1 cellular context compared by ENCODE assay signal in the genomic region with DNA sequence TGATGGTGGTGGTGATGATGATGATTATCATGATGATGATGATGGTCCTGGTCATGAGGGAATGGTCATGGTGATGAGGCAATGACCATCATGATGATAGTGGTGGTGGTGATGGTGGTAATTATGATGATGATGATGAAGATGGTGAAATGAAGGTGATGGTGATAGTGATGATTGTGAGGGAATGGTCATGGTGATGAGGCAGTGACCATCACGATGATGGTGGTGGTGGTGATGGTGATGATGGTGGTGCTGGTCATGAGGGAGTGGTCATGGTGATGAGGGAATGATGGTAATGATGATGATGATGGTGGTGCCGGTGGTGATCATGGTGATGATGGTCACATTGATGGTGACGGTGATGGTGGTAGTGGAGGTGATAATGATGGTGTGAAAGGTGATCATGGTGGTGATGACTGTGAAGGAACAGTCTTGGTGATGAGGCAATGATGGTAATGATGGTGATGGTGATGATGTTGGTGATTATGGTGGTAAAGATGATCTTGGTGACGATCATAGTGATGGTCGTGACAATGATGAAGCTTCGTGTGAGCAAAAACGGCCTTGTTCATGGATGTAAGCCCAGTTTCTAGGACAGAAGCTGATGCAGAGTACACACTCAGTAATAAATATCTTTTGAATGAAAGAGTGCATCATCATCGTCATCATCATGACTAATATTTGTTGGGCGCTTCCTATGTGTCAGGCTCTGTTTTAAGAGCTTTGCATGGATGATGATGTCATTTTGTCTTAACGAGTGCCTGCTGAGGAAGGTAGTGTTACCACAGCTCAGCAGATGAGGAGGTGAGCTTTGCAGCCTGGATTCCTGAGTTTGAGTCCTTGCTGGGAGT.
TF ChIP-seq lines count a peak whose summit lies in the region.

No MANE protein-coding gene starts in this region.

TF ChIP-seq in K562, 482 proteins besides CTCF, POLR2A, EP300 and RAD21 (continued from another document and continues in another):
- TF ChIP-seq, protein P1, sequence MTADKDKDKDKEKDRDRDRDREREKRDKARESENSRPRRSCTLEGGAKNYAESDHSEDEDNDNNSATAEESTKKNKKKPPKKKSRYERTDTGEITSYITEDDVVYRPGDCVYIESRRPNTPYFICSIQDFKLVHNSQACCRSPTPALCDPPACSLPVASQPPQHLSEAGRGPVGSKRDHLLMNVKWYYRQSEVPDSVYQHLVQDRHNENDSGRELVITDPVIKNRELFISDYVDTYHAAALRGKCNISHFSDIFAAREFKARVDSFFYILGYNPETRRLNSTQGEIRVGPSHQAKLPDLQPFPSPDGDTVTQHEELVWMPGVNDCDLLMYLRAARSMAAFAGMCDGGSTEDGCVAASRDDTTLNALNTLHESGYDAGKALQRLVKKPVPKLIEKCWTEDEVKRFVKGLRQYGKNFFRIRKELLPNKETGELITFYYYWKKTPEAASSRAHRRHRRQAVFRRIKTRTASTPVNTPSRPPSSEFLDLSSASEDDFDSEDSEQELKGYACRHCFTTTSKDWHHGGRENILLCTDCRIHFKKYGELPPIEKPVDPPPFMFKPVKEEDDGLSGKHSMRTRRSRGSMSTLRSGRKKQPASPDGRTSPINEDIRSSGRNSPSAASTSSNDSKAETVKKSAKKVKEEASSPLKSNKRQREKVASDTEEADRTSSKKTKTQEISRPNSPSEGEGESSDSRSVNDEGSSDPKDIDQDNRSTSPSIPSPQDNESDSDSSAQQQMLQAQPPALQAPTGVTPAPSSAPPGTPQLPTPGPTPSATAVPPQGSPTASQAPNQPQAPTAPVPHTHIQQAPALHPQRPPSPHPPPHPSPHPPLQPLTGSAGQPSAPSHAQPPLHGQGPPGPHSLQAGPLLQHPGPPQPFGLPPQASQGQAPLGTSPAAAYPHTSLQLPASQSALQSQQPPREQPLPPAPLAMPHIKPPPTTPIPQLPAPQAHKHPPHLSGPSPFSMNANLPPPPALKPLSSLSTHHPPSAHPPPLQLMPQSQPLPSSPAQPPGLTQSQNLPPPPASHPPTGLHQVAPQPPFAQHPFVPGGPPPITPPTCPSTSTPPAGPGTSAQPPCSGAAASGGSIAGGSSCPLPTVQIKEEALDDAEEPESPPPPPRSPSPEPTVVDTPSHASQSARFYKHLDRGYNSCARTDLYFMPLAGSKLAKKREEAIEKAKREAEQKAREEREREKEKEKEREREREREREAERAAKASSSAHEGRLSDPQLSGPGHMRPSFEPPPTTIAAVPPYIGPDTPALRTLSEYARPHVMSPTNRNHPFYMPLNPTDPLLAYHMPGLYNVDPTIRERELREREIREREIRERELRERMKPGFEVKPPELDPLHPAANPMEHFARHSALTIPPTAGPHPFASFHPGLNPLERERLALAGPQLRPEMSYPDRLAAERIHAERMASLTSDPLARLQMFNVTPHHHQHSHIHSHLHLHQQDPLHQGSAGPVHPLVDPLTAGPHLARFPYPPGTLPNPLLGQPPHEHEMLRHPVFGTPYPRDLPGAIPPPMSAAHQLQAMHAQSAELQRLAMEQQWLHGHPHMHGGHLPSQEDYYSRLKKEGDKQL (CRISPR knock-in tag; IDR thresholded peaks at IDR 0.05; ENCODE audit: borderline replicate concordance) = no peak
- TF ChIP-seq, protein P2, sequence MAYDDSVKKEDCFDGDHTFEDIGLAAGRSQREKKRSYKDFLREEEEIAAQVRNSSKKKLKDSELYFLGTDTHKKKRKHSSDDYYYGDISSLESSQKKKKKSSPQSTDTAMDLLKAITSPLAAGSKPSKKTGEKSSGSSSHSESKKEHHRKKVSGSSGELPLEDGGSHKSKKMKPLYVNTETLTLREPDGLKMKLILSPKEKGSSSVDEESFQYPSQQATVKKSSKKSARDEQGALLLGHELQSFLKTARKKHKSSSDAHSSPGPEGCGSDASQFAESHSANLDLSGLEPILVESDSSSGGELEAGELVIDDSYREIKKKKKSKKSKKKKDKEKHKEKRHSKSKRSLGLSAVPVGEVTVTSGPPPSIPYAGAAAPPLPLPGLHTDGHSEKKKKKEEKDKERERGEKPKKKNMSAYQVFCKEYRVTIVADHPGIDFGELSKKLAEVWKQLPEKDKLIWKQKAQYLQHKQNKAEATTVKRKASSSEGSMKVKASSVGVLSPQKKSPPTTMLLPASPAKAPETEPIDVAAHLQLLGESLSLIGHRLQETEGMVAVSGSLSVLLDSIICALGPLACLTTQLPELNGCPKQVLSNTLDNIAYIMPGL (CRISPR knock-in tag; IDR thresholded peaks at IDR 0.05) = no peak
- TF ChIP-seq MAFG (tag; conservative IDR thresholded peaks at IDR 0.05) (peak; percentile 52; the same call in 1 of the 2 replicates), MCM2 (IDR thresholded peaks at IDR 0.05; ENCODE audit: low read depth) (no peak), ZNF175 (CRISPR knock-in tag; IDR thresholded peaks at IDR 0.05; ENCODE audit: low read depth) (0 out of 2 replicates have a peak, but pooled peaks have one; percentile 12), BRF1 (IDR thresholded peaks at IDR 0.05; ENCODE audit: borderline replicate concordance, extremely low read depth, insufficient read length) (no peak), CBX1 (IDR thresholded peaks at IDR 0.05; ENCODE audit: low read depth) (no peak), KLF6 (CRISPR knock-in tag; IDR thresholded peaks at IDR 0.05; ENCODE audit: borderline replicate concordance) (no peak), ZNF165 (CRISPR knock-in tag; IDR thresholded peaks at IDR 0.05; ENCODE audit: borderline replicate concordance) (no peak), GABPA (tag; conservative IDR thresholded peaks at IDR 0.05; ENCODE audit: low read depth) (no peak), KDM2B (CRISPR knock-in tag; IDR thresholded peaks at IDR 0.05) (no peak), HNRNPL (IDR thresholded peaks at IDR 0.05; ENCODE audit: low read depth, low read length) (no peak), ZNF133 (CRISPR knock-in tag; IDR thresholded peaks at IDR 0.05) (no peak), ARID1B (IDR thresholded peaks at IDR 0.05) (0 out of 2 replicates have a peak, but pooled peaks have one; percentile 20), ZC3H4 (CRISPR knock-in tag; IDR thresholded peaks at IDR 0.05; ENCODE audit: borderline replicate concordance) (0 out of 2 replicates have a peak, but pooled peaks have one; percentile 53), YY1 (IDR thresholded peaks at IDR 0.05; ENCODE audit: borderline replicate concordance in 1 of 3, control insufficient read depth in 1 of 3, extremely low read depth in 1 of 3, insufficient read depth in 3 of 3, insufficient read length in 1 of 3, insufficient replicate concordance in 2 of 3, low read depth in 1 of 3, low read length in 2 of 3) (no peak), GTF2E2 (tag; IDR thresholded peaks at IDR 0.05) (no peak), POLR2AphosphoS5 (IDR thresholded peaks at IDR 0.05; ENCODE audit: control insufficient read depth, insufficient read depth, low read depth, low read length) (no peak), SMARCA5 (IDR thresholded peaks at IDR 0.05) (0 out of 2 replicates have a peak, but pooled peaks have one; percentile 62), TCF7 (IDR thresholded peaks at IDR 0.05; ENCODE audit: borderline replicate concordance) (no peak), ZFP1 (CRISPR knock-in tag; IDR thresholded peaks at IDR 0.05) (no peak), RBM15 (IDR thresholded peaks at IDR 0.05; ENCODE audit: insufficient read depth, low read length) (no peak), TFAM (CRISPR knock-in tag; conservative IDR thresholded peaks at IDR 0.05) (no peak), ELF4 (CRISPR knock-in tag; IDR thresholded peaks at IDR 0.05) (peak; percentile 42; the same call in 1 of the 2 replicates), ZFPM2 (CRISPR knock-in tag; IDR thresholded peaks at IDR 0.05) (no peak), SIX5 (IDR thresholded peaks at IDR 0.05; ENCODE audit: borderline replicate concordance in 1 of 2, insufficient read depth in 1 of 2, low read depth in 1 of 2, low read length in 2 of 2) (no peak), ZC3H8 (IDR thresholded peaks at IDR 0.05) (no peak), TBP (optimal IDR thresholded peaks at IDR 0.05; ENCODE audit: low read depth, low read length) (no peak), CBX2 (IDR thresholded peaks at IDR 0.05; ENCODE audit: insufficient read depth, low read length, poor library complexity, severe bottlenecking) (no peak), MAZ (CRISPR knock-in tag; conservative IDR thresholded peaks at IDR 0.05 in 1 of 2, IDR thresholded peaks at IDR 0.05 in 1 of 2) (no peak), ZNF584 (CRISPR knock-in tag; IDR thresholded peaks at IDR 0.05; ENCODE audit: low read depth) (no peak), PCBP1 (IDR thresholded peaks at IDR 0.05; ENCODE audit: low read depth, low read length, poor library complexity, severe bottlenecking) (no peak), SMC3 (conservative IDR thresholded peaks at IDR 0.05; ENCODE audit: insufficient read depth, low read depth, low read length) (no peak), KDM1A (IDR thresholded peaks at IDR 0.05) (peak; percentile 52 to 58; a peak in 3 of 4 replicates), TOE1 (IDR thresholded peaks at IDR 0.05; ENCODE audit: borderline replicate concordance) (no peak), TOE1 (CRISPR knock-in tag; IDR thresholded peaks at IDR 0.05; ENCODE audit: borderline replicate concordance, low read depth) (no peak), HOXB6 (CRISPR knock-in tag; IDR thresholded peaks at IDR 0.05; ENCODE audit: borderline replicate concordance) (no peak), MAFK (IDR thresholded peaks at IDR 0.05; ENCODE audit: low read length) (no peak; the same call in 1 of the 2 replicates), KLF10 (CRISPR knock-in tag; IDR thresholded peaks at IDR 0.05) (no peak), STAT5B (CRISPR knock-in tag; IDR thresholded peaks at IDR 0.05) (no peak), FOXA3 (CRISPR knock-in tag; conservative IDR thresholded peaks at IDR 0.05 in 1 of 2, IDR thresholded peaks at IDR 0.05 in 1 of 2) (no peak), HMG20B (CRISPR knock-in tag; IDR thresholded peaks at IDR 0.05) (no peak), CEBPG (CRISPR knock-in tag; IDR thresholded peaks at IDR 0.05) (0 out of 2 replicates have a peak, but pooled peaks have one; percentile 2), CEBPG (tag; conservative IDR thresholded peaks at IDR 0.05 in 1 of 2, IDR thresholded peaks at IDR 0.05 in 1 of 2) (peak in 1 of 2 experiments; percentile 40; a peak in 2 of 4 replicates), ASH1L (IDR thresholded peaks at IDR 0.05; ENCODE audit: borderline replicate concordance, low read depth, partially characterized antibody) (no peak), GTF2F1 (IDR thresholded peaks at IDR 0.05; ENCODE audit: low read depth, low read length) (no peak)
- TF ChIP-seq, protein P3, sequence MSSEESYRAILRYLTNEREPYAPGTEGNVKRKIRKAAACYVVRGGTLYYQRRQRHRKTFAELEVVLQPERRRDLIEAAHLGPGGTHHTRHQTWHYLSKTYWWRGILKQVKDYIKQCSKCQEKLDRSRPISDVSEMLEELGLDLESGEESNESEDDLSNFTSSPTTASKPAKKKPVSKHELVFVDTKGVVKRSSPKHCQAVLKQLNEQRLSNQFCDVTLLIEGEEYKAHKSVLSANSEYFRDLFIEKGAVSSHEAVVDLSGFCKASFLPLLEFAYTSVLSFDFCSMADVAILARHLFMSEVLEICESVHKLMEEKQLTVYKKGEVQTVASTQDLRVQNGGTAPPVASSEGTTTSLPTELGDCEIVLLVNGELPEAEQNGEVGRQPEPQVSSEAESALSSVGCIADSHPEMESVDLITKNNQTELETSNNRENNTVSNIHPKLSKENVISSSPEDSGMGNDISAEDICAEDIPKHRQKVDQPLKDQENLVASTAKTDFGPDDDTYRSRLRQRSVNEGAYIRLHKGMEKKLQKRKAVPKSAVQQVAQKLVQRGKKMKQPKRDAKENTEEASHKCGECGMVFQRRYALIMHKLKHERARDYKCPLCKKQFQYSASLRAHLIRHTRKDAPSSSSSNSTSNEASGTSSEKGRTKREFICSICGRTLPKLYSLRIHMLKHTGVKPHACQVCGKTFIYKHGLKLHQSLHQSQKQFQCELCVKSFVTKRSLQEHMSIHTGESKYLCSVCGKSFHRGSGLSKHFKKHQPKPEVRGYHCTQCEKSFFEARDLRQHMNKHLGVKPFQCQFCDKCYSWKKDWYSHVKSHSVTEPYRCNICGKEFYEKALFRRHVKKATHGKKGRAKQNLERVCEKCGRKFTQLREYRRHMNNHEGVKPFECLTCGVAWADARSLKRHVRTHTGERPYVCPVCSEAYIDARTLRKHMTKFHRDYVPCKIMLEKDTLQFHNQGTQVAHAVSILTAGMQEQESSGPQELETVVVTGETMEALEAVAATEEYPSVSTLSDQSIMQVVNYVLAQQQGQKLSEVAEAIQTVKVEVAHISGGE (CRISPR knock-in tag; IDR thresholded peaks at IDR 0.05) = no peak
- TF ChIP-seq, protein P4, sequence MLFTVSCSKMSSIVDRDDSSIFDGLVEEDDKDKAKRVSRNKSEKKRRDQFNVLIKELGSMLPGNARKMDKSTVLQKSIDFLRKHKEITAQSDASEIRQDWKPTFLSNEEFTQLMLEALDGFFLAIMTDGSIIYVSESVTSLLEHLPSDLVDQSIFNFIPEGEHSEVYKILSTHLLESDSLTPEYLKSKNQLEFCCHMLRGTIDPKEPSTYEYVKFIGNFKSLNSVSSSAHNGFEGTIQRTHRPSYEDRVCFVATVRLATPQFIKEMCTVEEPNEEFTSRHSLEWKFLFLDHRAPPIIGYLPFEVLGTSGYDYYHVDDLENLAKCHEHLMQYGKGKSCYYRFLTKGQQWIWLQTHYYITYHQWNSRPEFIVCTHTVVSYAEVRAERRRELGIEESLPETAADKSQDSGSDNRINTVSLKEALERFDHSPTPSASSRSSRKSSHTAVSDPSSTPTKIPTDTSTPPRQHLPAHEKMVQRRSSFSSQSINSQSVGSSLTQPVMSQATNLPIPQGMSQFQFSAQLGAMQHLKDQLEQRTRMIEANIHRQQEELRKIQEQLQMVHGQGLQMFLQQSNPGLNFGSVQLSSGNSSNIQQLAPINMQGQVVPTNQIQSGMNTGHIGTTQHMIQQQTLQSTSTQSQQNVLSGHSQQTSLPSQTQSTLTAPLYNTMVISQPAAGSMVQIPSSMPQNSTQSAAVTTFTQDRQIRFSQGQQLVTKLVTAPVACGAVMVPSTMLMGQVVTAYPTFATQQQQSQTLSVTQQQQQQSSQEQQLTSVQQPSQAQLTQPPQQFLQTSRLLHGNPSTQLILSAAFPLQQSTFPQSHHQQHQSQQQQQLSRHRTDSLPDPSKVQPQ (CRISPR knock-in tag; IDR thresholded peaks at IDR 0.05; ENCODE audit: borderline replicate concordance) = no peak
- TF ChIP-seq, protein P5, sequence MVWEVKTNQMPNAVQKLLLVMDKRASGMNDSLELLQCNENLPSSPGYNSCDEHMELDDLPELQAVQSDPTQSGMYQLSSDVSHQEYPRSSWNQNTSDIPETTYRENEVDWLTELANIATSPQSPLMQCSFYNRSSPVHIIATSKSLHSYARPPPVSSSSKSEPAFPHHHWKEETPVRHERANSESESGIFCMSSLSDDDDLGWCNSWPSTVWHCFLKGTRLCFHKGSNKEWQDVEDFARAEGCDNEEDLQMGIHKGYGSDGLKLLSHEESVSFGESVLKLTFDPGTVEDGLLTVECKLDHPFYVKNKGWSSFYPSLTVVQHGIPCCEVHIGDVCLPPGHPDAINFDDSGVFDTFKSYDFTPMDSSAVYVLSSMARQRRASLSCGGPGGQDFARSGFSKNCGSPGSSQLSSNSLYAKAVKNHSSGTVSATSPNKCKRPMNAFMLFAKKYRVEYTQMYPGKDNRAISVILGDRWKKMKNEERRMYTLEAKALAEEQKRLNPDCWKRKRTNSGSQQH (CRISPR knock-in tag; IDR thresholded peaks at IDR 0.05) = peak; percentile 27
- TF ChIP-seq, protein P6, sequence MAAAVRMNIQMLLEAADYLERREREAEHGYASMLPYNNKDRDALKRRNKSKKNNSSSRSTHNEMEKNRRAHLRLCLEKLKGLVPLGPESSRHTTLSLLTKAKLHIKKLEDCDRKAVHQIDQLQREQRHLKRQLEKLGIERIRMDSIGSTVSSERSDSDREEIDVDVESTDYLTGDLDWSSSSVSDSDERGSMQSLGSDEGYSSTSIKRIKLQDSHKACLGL (CRISPR knock-in tag; IDR thresholded peaks at IDR 0.05; ENCODE audit: borderline replicate concordance, poor library complexity, severe bottlenecking) = no peak
